Comparison of ENCODE assay signal across 3 cellular contexts in genomic region chr17:21283482-21284318, GRCh38.
TF ChIP-seq lines count a peak whose summit lies in the region.

No MANE protein-coding gene starts in this region.

TF ChIP-seq in IMR-90, 13 proteins besides CTCF, POLR2A, EP300 and RAD21:
- TF ChIP-seq MAZ (IDR thresholded peaks at IDR 0.05; ENCODE audit: borderline replicate concordance, low read depth, low read length) = no peak
- TF ChIP-seq RFX5 (IDR thresholded peaks at IDR 0.05; ENCODE audit: low read depth, low read length) = no peak
- no peak for TF ChIP-seq CEBPB (IDR thresholded peaks at IDR 0.05; ENCODE audit: low read depth, low read length)
- peak; percentile 39; the same call in 1 of the 2 replicates for TF ChIP-seq MXI1 (IDR thresholded peaks at IDR 0.05; ENCODE audit: borderline replicate concordance, low read depth, low read length)
- no peak for TF ChIP-seq SMC3 (IDR thresholded peaks at IDR 0.05; ENCODE audit: low read depth, low read length)
- TF ChIP-seq MAFK (IDR thresholded peaks at IDR 0.05; ENCODE audit: low read depth, low read length) = no peak
- TF ChIP-seq NFE2L2 (IDR thresholded peaks at IDR 0.05; ENCODE audit: low read depth, low read length) = no peak
- peak; percentile 63 for TF ChIP-seq RCOR1 (IDR thresholded peaks at IDR 0.05; ENCODE audit: insufficient replicate concordance, low read length)
- TF ChIP-seq BHLHE40 (IDR thresholded peaks at IDR 0.05; ENCODE audit: low read depth, low read length) = peak; percentile 55
- no peak for TF ChIP-seq CHD1 (IDR thresholded peaks at IDR 0.05; ENCODE audit: low read depth, low read length)
- TF ChIP-seq USF2 (IDR thresholded peaks at IDR 0.05; ENCODE audit: low read depth, low read length) = 0 out of 2 replicates have a peak, but pooled peaks have one; percentile 40
- no peak for TF ChIP-seq ELK1 (IDR thresholded peaks at IDR 0.05; ENCODE audit: borderline replicate concordance, low read depth, low read length)
- TF ChIP-seq FOS (IDR thresholded peaks at IDR 0.05; ENCODE audit: low read depth, low read length) = peak; percentile 32; the same call in 1 of the 2 replicates

TF ChIP-seq in GM12878, 131 proteins besides CTCF, POLR2A, EP300 and RAD21:
- TF ChIP-seq NR2F1 (conservative IDR thresholded peaks at IDR 0.05) (peak; percentile 45; the same call in 1 of the 2 replicates), ZNF592 (IDR thresholded peaks at IDR 0.05) (no peak)

TF ChIP-seq in HepG2, 621 proteins besides CTCF, POLR2A, EP300 and RAD21 (continues in another document):
- TF ChIP-seq TFAP4 (IDR thresholded peaks at IDR 0.05; ENCODE audit: borderline replicate concordance, low read depth) (peak; percentile 22; the same call in 1 of the 2 replicates), REPIN1 (CRISPR knock-in tag; IDR thresholded peaks at IDR 0.05; ENCODE audit: borderline replicate concordance, low read depth) (no peak), TCF12 (IDR thresholded peaks at IDR 0.05) (no peak), TCF12 (CRISPR knock-in tag; IDR thresholded peaks at IDR 0.05) (0 out of 2 replicates have a peak, but pooled peaks have one; percentile 5), ZC3H4 (CRISPR knock-in tag; IDR thresholded peaks at IDR 0.05; ENCODE audit: borderline replicate concordance) (no peak), CBX5 (CRISPR knock-in tag; IDR thresholded peaks at IDR 0.05; ENCODE audit: borderline replicate concordance) (no peak), AFF4 (CRISPR knock-in tag; IDR thresholded peaks at IDR 0.05) (no peak), YEATS2 (CRISPR knock-in tag; IDR thresholded peaks at IDR 0.05; ENCODE audit: borderline replicate concordance) (no peak), MLLT10 (CRISPR knock-in tag; IDR thresholded peaks at IDR 0.05) (no peak), SKIL (CRISPR knock-in tag; IDR thresholded peaks at IDR 0.05; ENCODE audit: borderline replicate concordance) (no peak), CCAR2 (optimal IDR thresholded peaks at IDR 0.05; ENCODE audit: low read depth, low read length) (no peak), ATF4 (CRISPR knock-in tag; IDR thresholded peaks at IDR 0.05) (no peak), MXD4 (CRISPR knock-in tag; IDR thresholded peaks at IDR 0.05) (no peak), ZSCAN22 (CRISPR knock-in tag; IDR thresholded peaks at IDR 0.05) (no peak), NFE2 (CRISPR knock-in tag; IDR thresholded peaks at IDR 0.05) (no peak), ZNF18 (CRISPR knock-in tag; IDR thresholded peaks at IDR 0.05; ENCODE audit: insufficient replicate concordance) (no peak), NFIB (CRISPR knock-in tag; IDR thresholded peaks at IDR 0.05; ENCODE audit: borderline replicate concordance) (no peak), RFX1 (IDR thresholded peaks at IDR 0.05) (no peak), CHD4 (IDR thresholded peaks at IDR 0.05; ENCODE audit: borderline replicate concordance, low read length) (no peak), KDM1A (CRISPR knock-in tag; IDR thresholded peaks at IDR 0.05) (peak; percentile 71), ZMYM2 (CRISPR knock-in tag; IDR thresholded peaks at IDR 0.05) (no peak), ZNF768 (CRISPR knock-in tag; IDR thresholded peaks at IDR 0.05) (peak; percentile 86), MAZ (IDR thresholded peaks at IDR 0.05; ENCODE audit: borderline replicate concordance, low read depth, low read length) (no peak), MAZ (CRISPR knock-in tag; IDR thresholded peaks at IDR 0.05; ENCODE audit: low read depth) (0 out of 2 replicates have a peak, but pooled peaks have one; percentile 12), GATA4 (IDR thresholded peaks at IDR 0.05; ENCODE audit: borderline replicate concordance, low read depth) (no peak), RXRB (CRISPR knock-in tag; IDR thresholded peaks at IDR 0.05; ENCODE audit: borderline replicate concordance) (no peak), NR2F2 (IDR thresholded peaks at IDR 0.05; ENCODE audit: borderline replicate concordance, low read depth) (peak; percentile 51; the same call in 1 of the 2 replicates), BRD4 (CRISPR knock-in tag; IDR thresholded peaks at IDR 0.05) (no peak), HDAC1 (CRISPR knock-in tag; IDR thresholded peaks at IDR 0.05) (0 out of 2 replicates have a peak, but pooled peaks have one; percentile 28), ZBTB8A (CRISPR knock-in tag; IDR thresholded peaks at IDR 0.05; ENCODE audit: borderline replicate concordance, low read depth) (no peak), MED8 (CRISPR knock-in tag; IDR thresholded peaks at IDR 0.05; ENCODE audit: insufficient replicate concordance) (no peak), ZBTB46 (CRISPR knock-in tag; IDR thresholded peaks at IDR 0.05; ENCODE audit: borderline replicate concordance) (no peak), MAX (IDR thresholded peaks at IDR 0.05) (peak; percentile 43; the same call in 1 of the 2 replicates), HCFC1 (IDR thresholded peaks at IDR 0.05; ENCODE audit: low read depth, low read length) (no peak), ZMYM3 (CRISPR knock-in tag; IDR thresholded peaks at IDR 0.05) (peak; percentile 68), SMC3 (IDR thresholded peaks at IDR 0.05; ENCODE audit: low read length) (no peak), PRDM10 (CRISPR knock-in tag; IDR thresholded peaks at IDR 0.05; ENCODE audit: low read depth) (no peak), ZBTB33 (CRISPR knock-in tag; IDR thresholded peaks at IDR 0.05) (peak; percentile 35; the same call in 1 of the 2 replicates), SALL2 (CRISPR knock-in tag; IDR thresholded peaks at IDR 0.05) (no peak)
